ENCODE assay signal across 23 cellular contexts in the genomic region with DNA sequence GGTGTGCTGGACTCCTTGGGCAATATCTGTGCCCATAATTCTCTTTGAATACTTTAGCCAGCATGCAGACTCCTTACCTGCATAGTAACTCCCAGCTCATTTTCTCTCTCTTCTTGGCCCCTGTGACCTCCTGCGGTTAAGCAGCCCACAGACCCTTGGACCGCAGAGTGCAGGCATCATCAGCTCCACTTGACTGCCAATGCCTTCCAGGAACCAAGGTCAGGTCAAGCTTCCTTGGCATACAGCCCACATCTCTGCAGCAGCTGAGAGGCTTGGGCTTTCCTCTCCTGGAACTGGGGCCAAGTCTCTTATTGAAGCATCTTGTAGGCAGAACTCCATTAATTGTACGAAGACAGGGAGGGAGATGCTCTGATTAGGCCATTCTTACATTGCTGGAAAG.
A peak's percentile ranks its signal among the peaks of the same experiment; 100 is the strongest.
DNase-seq lines count a peak whose midpoint lies in the region; ATAC-seq, FAIRE-seq and TF ChIP-seq lines count a peak whose summit lies in the region.
"Had no signal": no experiment of that assay in that cellular context is flagged by ENCODE, and none has a peak within 500 bp of the region (broad histone marks: within the 10 kb centered on the region; RNA-seq: fewer than 3 reads in every experiment).

No MANE protein-coding gene starts in this region.

- H3K9me3 ChIP-seq in liver (ENCODE audit: control insufficient read depth in 4 of 4, low read length in 3 of 4): no peaks in the 10 kb centered on the region
- H3K9me3 ChIP-seq in HepG2 (ENCODE audit: low read length): no peaks in the 10 kb centered on the region
- no peaks in the 10 kb centered on the region for H3K9me3 ChIP-seq in right lobe of liver
- no peaks in the 10 kb centered on the region for H3K9me3 ChIP-seq in upper lobe of right lung
- H3K9me3 ChIP-seq: A549 had no signal

- H3K4me2 ChIP-seq in HepG2 (ENCODE audit: low read depth, low read length): no peak overlapping the region
- H3K4me2 ChIP-seq in mesendoderm (ENCODE audit: low read length): no peak overlapping the region
- H3K4me2 ChIP-seq: A549, BLaER1 had no signal

- CTCF ChIA-PET in HepG2 (lab: Yijun Ruan, JAX; ENCODE audit: low intra/inter-chr PET ratio, low total read pairs): no interaction called here

- H3K79me1 ChIP-seq in mesendoderm (ENCODE audit: low read length): no peaks in the 10 kb centered on the region

- H3K4me1 ChIP-seq in liver (ENCODE audit: control insufficient read depth in 4 of 4, insufficient read depth in 4 of 4, low read length in 3 of 4) (peaks cover 0 to 22% (median 12%) of the 10 kb centered on the region in 4 donors), HepG2 (ENCODE audit: insufficient read depth, low read length) (peaks cover 22% of the 10 kb centered on the region), right lobe of liver (peaks cover 0 to 18% (median 6%) of the 10 kb centered on the region in 4 donors), mesendoderm (ENCODE audit: control insufficient read depth, low read depth, low read length) (no peaks in the 10 kb centered on the region), upper lobe of right lung (no peaks in the 10 kb centered on the region)
- H3K4me1 ChIP-seq: A549 had no signal

- BruUV-seq in HepG2 (replicated peaks; lab: Mats Ljungman, UMichigan): no TSS peak

- H2BK5ac ChIP-seq in mesendoderm (ENCODE audit: low read length): no peak overlapping the region

- H3K27ac ChIP-seq in liver (ENCODE audit: low read depth in 1 of 2, low read length in 2 of 2): no peak overlapping the region
- no peak overlapping the region for H3K27ac ChIP-seq in HepG2 (ENCODE audit: extremely low read length, insufficient read depth, low read length)
- H3K27ac ChIP-seq in right lobe of liver: no peak overlapping the region
- no peak overlapping the region for H3K27ac ChIP-seq in mesendoderm (ENCODE audit: low read depth, low read length)
- H3K27ac ChIP-seq in upper lobe of right lung: no peak overlapping the region
- H3K27ac ChIP-seq: A549, BLaER1, HL-60 had no signal

- H4K20me1 ChIP-seq in HepG2 (ENCODE audit: insufficient read depth, low read length): no peaks in the 10 kb centered on the region
- H4K20me1 ChIP-seq: BLaER1 had no signal

- no peak overlapping the region for H2AFZ ChIP-seq in HepG2 (ENCODE audit: low read length)

- no peak overlapping the region for H2BK15ac ChIP-seq in mesendoderm (replicated peaks; ENCODE audit: low read depth)

- no peak overlapping the region for H2BK120ac ChIP-seq in mesendoderm (ENCODE audit: low read depth, low read length)

- H3K23ac ChIP-seq in mesendoderm (ENCODE audit: low read length): no peak overlapping the region

- POLR2A ChIA-PET in HepG2 (lab: Yijun Ruan, JAX): no interaction called here

- in situ Hi-C loops in HepG2 (cut with HindIII; ENCODE audit: extremely low pct_ligation_motif_present, low pct_unique_long_range_greater_than_20kb): no loop called here

- H2AK5ac ChIP-seq in mesendoderm (ENCODE audit: low read length): no peak overlapping the region

- ATAC-seq in HepG2: no peak
- ATAC-seq in right lobe of liver: peak in 2 of 4 donors; percentile 17 to 44
- ATAC-seq in HG03354 (IDR thresholded peaks at IDR 0.05; ENCODE audit: poor library complexity, severe bottlenecking, unreplicated experiment): no peak
- ATAC-seq in upper lobe of right lung: no peak
- ATAC-seq in HG02852 (IDR thresholded peaks at IDR 0.05; ENCODE audit: unreplicated experiment): no peak
- ATAC-seq: A549, PC-3, Right ventricle myocardium inferior had no signal

- no peak for TF ChIP-seq EP300 in HepG2 (IDR thresholded peaks at IDR 0.05; ENCODE audit: low read depth in 2 of 2, low read length in 2 of 2)
- TF ChIP-seq EP300 in HepG2 (CRISPR knock-in tag; IDR thresholded peaks at IDR 0.05; ENCODE audit: borderline replicate concordance): no peak

- 53% methylated on average over 3 of the region's 3 CpGs for WGBS in liver
- 30% methylated on average over 2 of the region's 3 CpGs for WGBS in HepG2 (ENCODE audit: low lambda C conversion rate)
- WGBS in right lobe of liver (ENCODE audit: insufficient coverage, low coverage, low lambda C conversion rate, missing lambda C conversion rate): 40% methylated on average over 3 of the region's 3 CpGs
- WGBS in mesendoderm (ENCODE audit: extremely low coverage, insufficient coverage, low lambda C conversion rate): no CpG with 5 or more reads among the region's 3 CpGs

- H3K18ac ChIP-seq in mesendoderm (ENCODE audit: low read length): no peak overlapping the region

- no peak overlapping the region for H3K56ac ChIP-seq in mesendoderm (ENCODE audit: low read length)

- intact Hi-C loops in HepG2 (cut with micrococcal nuclease; ENCODE audit: unreplicated experiment) (no loop called here), right lobe of liver (cut with DNase I) (no loop called here), upper lobe of right lung (cut with DNase I) (no loop called here)

- H4K8ac ChIP-seq in mesendoderm (ENCODE audit: low read depth, low read length): no peak overlapping the region

- DNase-seq in HepG2 (ENCODE audit: low spot score) (no peak), RPMI8226 (peak; percentile 15), right lobe of liver (peak; percentile 22 to 73 (median 69)), mesendoderm (no peak), upper lobe of right lung (no peak)
- DNase-seq: CD4-positive, alpha-beta memory T cell; DMS53; Karpas-422; MM.1S; NCI-H1105; NCI-H2081 treated with DMSO at 0.1 percent for 48 hours; NCI-H524 treated with DMSO at 0.1 percent for 48 hours; PC-3; SW 1271 had no signal

- no peaks in the 10 kb centered on the region for H3K36me3 ChIP-seq in liver (ENCODE audit: control insufficient read depth in 4 of 4, insufficient read depth in 3 of 4, low read depth in 1 of 4, low read length in 3 of 4)
- no peaks in the 10 kb centered on the region for H3K36me3 ChIP-seq in HepG2 (replicated peaks in 1 of 2; ENCODE audit: control insufficient read depth in 1 of 2, insufficient read depth in 2 of 2, low read length in 2 of 2)
- H3K36me3 ChIP-seq in right lobe of liver: no peaks in the 10 kb centered on the region
- H3K36me3 ChIP-seq in mesendoderm (ENCODE audit: control insufficient read depth, insufficient read depth, low read length): no peaks in the 10 kb centered on the region
- H3K36me3 ChIP-seq in upper lobe of right lung: no peaks in the 10 kb centered on the region
- H3K36me3 ChIP-seq: BLaER1 had no signal

- H3K4me3 ChIP-seq in liver (ENCODE audit: low read depth in 1 of 3, low read length in 3 of 3): no peak overlapping the region
- no peak overlapping the region for H3K4me3 ChIP-seq in HepG2 (replicated peaks in 1 of 3; ENCODE audit: insufficient read depth in 1 of 3, low read depth in 2 of 3, low read length in 3 of 3)
- no peak overlapping the region for H3K4me3 ChIP-seq in right lobe of liver
- no peak overlapping the region for H3K4me3 ChIP-seq in mesendoderm (ENCODE audit: low read length)
- H3K4me3 ChIP-seq in upper lobe of right lung: no peak overlapping the region
- H3K4me3 ChIP-seq: A549, BLaER1 had no signal

- H3K79me2 ChIP-seq in HepG2 (ENCODE audit: insufficient read depth, low read length): no peaks in the 10 kb centered on the region
- H3K79me2 ChIP-seq in mesendoderm (ENCODE audit: control insufficient read depth, insufficient read depth, low read length): no peaks in the 10 kb centered on the region

- TF ChIP-seq RAD21 in liver (IDR thresholded peaks at IDR 0.05): no peak
- no peak for TF ChIP-seq RAD21 in HepG2 (CRISPR knock-in tag; IDR thresholded peaks at IDR 0.05)

- H3K9ac ChIP-seq in liver (ENCODE audit: low read depth in 1 of 2, low read length in 2 of 2): no peak overlapping the region
- no peak overlapping the region for H3K9ac ChIP-seq in HepG2 (ENCODE audit: insufficient read depth, low read depth, low read length)
- H3K9ac ChIP-seq in mesendoderm (ENCODE audit: low read length): no peak overlapping the region
- H3K9ac ChIP-seq: BLaER1 had no signal

- TF ChIP-seq POLR2A in HepG2 (IDR thresholded peaks at IDR 0.05; ENCODE audit: insufficient read depth in 1 of 2, low read depth in 2 of 2, low read length in 2 of 2) (no peak), right lobe of liver (IDR thresholded peaks at IDR 0.05) (no peak)

- no peak overlapping the region for H4K5ac ChIP-seq in mesendoderm (ENCODE audit: low read length)

- no peak for FAIRE-seq in HepG2 (lab: Jason Lieb, UNC)
- FAIRE-seq: A549, H54, HTR-8/SVneo had no signal

- no peak overlapping the region for H3K4ac ChIP-seq in mesendoderm (ENCODE audit: low read depth, low read length)

- H3K27me3 ChIP-seq in liver (ENCODE audit: control insufficient read depth in 4 of 4, insufficient read depth in 4 of 4, low read length in 3 of 4) (no peaks in the 10 kb centered on the region), HepG2 (ENCODE audit: control insufficient read depth in 1 of 2, insufficient read depth in 2 of 2, low read length in 2 of 2) (no peaks in the 10 kb centered on the region), right lobe of liver (no peaks in the 10 kb centered on the region), mesendoderm (ENCODE audit: insufficient read depth, low read length, poor library complexity) (no peaks in the 10 kb centered on the region), upper lobe of right lung (no peaks in the 10 kb centered on the region)
- H3K27me3 ChIP-seq: BLaER1 had no signal

- TF ChIP-seq CTCF in liver (IDR thresholded peaks at IDR 0.05; ENCODE audit: low read depth, low read length, missing input control) (no peak), HepG2 (CRISPR knock-in tag; IDR thresholded peaks at IDR 0.05) (no peak), right lobe of liver (IDR thresholded peaks at IDR 0.05) (no peak), upper lobe of right lung (IDR thresholded peaks at IDR 0.05) (no peak)

TF ChIP-seq in liver, 16 proteins besides CTCF, POLR2A, EP300 and RAD21 (continues in another document):
- no peak for TF ChIP-seq EGR1 (IDR thresholded peaks at IDR 0.05; ENCODE audit: low read depth in 2 of 2)

Comparison
In these comparisons a context has a peak if more than half of its experiments do, and no peak if none do; other contexts are left out.
1. DNase-seq: peak in RPMI8226 (single experiment) and right lobe of liver (3 of 3); none in HepG2 (single experiment), mesendoderm (single experiment) and upper lobe of right lung (single experiment).